In genomic region chr19:6061420-6062130, GRCh38 we compare ENCODE assay signal across 10 cellular contexts. TPM values are rescaled to one million over a fixed set of nuclear protein-coding genes. Genes with fewer than 3 reads are reported as not detected.
DNase-seq lines count a peak whose midpoint lies in the region; ATAC-seq and TF ChIP-seq lines count a peak whose summit lies in the region.
"Had no signal": no experiment of that assay in that cellular context is flagged by ENCODE, and none has a peak within 500 bp of the region (broad histone marks: within the 10 kb centered on the region; RNA-seq: fewer than 3 reads in every experiment).

No MANE protein-coding gene starts in this region.

- ATAC-seq in thoracic aorta (ENCODE audit: insufficient number of reproducible peaks, low FRiP score, low read depth), result no peak
- no peak for ATAC-seq in body of pancreas
- ATAC-seq: Panc1 had no signal

- H3K27me3 ChIP-seq in breast epithelium, result no peaks in the 10 kb centered on the region
- no peaks in the 10 kb centered on the region for H3K27me3 ChIP-seq in thoracic aorta (replicated peaks; ENCODE audit: insufficient read depth)
- H3K27me3 ChIP-seq in body of pancreas, result no peaks in the 10 kb centered on the region

- H3K36me3 ChIP-seq in breast epithelium (no peaks in the 10 kb centered on the region), thoracic aorta (no peaks in the 10 kb centered on the region), body of pancreas (replicated peaks in 1 of 2; ENCODE audit: insufficient read depth in 1 of 2, low read depth in 2 of 2) (no peaks in the 10 kb centered on the region)

- TF ChIP-seq POLR2A in breast epithelium (IDR thresholded peaks at IDR 0.05), result no peak
- no peak for TF ChIP-seq POLR2A in body of pancreas (IDR thresholded peaks at IDR 0.05)

- H3K9me3 ChIP-seq in breast epithelium (no peaks in the 10 kb centered on the region), thoracic aorta (peaks cover 4% of the 10 kb centered on the region), body of pancreas (no peaks in the 10 kb centered on the region)

- no peak for TF ChIP-seq CTCF in breast epithelium (IDR thresholded peaks at IDR 0.05)
- no peak for TF ChIP-seq CTCF in thoracic aorta (IDR thresholded peaks at IDR 0.05)
- TF ChIP-seq CTCF in body of pancreas (IDR thresholded peaks at IDR 0.05), result no peak

- peak; percentile 59 for DNase-seq in activated CD8-positive, alpha-beta memory T cell treated with anti-CD3 and anti-CD28 coated beads for 24 hours
- no peak for DNase-seq in activated CD8-positive, alpha-beta memory T cell treated with anti-CD3 and anti-CD28 coated beads, Interleukin-2, amount 50 U/mL, for 4 hours
- DNase-seq in breast epithelium (ENCODE audit: low spot score in 2 of 2) (peak; percentile 53 to 63), midbrain (lab: John Stamatoyannopoulos, UW) (peak; percentile 19), thoracic aorta (ENCODE audit: low spot score) (no peak), NCI-H1092 treated with DMSO at 0.1 percent for 48 hours (lab: John Stamatoyannopoulos, UW) (no peak), GM19238 (ENCODE audit: insufficient read length, low spot score) (no peak), body of pancreas (no peak)
- DNase-seq: NCI-H1048 had no signal

- H3K4me3 ChIP-seq in breast epithelium (peak overlapping the region in 1 of 3 donors; percentile 25), thoracic aorta (peak overlapping the region; percentile 3), body of pancreas (no peak overlapping the region)

- WGBS in body of pancreas, 2 donors, result 62 to 70% methylated on average over 12 to 14 of the region's 14 CpGs

- H3K27ac ChIP-seq in breast epithelium (peak overlapping the region; percentile 81 to 95), thoracic aorta (peak overlapping the region; percentile 96 to 97), body of pancreas (peak overlapping the region in 1 of 4 donors; percentile 49)

- intact Hi-C loops in breast epithelium (cut with DNase I; ENCODE audit: low total_unique reads) (loop anchor here (5.0 kb wide), 1 partner anchor 51 kb away; the partner anchor contains the start of gene RFX2), body of pancreas (cut with DNase I) (no loop called here)

- H3K4me1 ChIP-seq in breast epithelium (peaks cover 10 to 14% of the 10 kb centered on the region in 2 donors), thoracic aorta (ENCODE audit: control insufficient read depth in 1 of 2, low read depth in 2 of 2) (peaks cover 60 to 97% of the 10 kb centered on the region in 2 donors), body of pancreas (peaks cover 30% of the 10 kb centered on the region)

RNA-seq across cellular contexts. Expression of gene RFX2, which starts 48.7 kb away (rescaled TPM):
- total RNA-seq in breast epithelium, result 10 to 100 TPM in 1 of 3 donors, 1 to 10 TPM in 2; 6.1 to 16.2 (median 9.2) TPM
- total RNA-seq in thoracic aorta, result 10 to 100 TPM; 21.7 to 30.3 TPM
- total RNA-seq in body of pancreas, result 10 to 100 TPM; 14.0 to 14.8 TPM

Comparison
In these comparisons a context has a peak if more than half of its experiments do, and no peak if none do; other contexts are left out.
1. DNase-seq: peak in activated CD8-positive, alpha-beta memory T cell treated with anti-CD3 and anti-CD28 coated beads for 24 hours (single experiment), breast epithelium (2 of 2) and midbrain (single experiment); none in activated CD8-positive, alpha-beta memory T cell treated with anti-CD3 and anti-CD28 coated beads, Interleukin-2, amount 50 U/mL, for 4 hours (single experiment), thoracic aorta (single experiment), NCI-H1092 treated with DMSO at 0.1 percent for 48 hours (single experiment), GM19238 (single experiment) and body of pancreas (0 of 4).